ENCODE assay signal across 40 cellular contexts in genomic region chr15:35822153-35822552, GRCh38.
"Had no signal": no experiment of that assay in that cellular context is flagged by ENCODE, and none has a peak within 500 bp of the region (broad histone marks: within the 10 kb centered on the region; RNA-seq: fewer than 3 reads in every experiment).

No MANE protein-coding gene starts in this region.

- H3K27ac Mint-ChIP-seq: activated naive CD4-positive, alpha-beta T cell treated with anti-CD3 and anti-CD28 coated beads for 36 hours; activated naive CD4-positive, alpha-beta T cell treated with anti-CD3 and anti-CD28 coated beads, Interleukin-2, amount 10 ng/mL, durations not matched to agents 7 days and 5 days; activated naive CD4-positive, alpha-beta T cell treated with anti-CD3 and anti-CD28 coated beads, Interleukin-2, amount 50 U/mL, for 24 hours; activated naive CD4-positive, alpha-beta T cell treated with anti-CD3 and anti-CD28 coated beads, Interleukin-2, amount 50 U/mL, for 72 hours; activated naive CD8-positive, alpha-beta T cell; activated naive CD8-positive, alpha-beta T cell treated with anti-CD3 and anti-CD28 coated beads for 36 hours; activated naive CD8-positive, alpha-beta T cell treated with anti-CD3 and anti-CD28 coated beads, Interleukin-2, amount 10 ng/mL, durations not matched to agents 7 days and 5 days; activated naive CD8-positive, alpha-beta T cell treated with anti-CD3 and anti-CD28 coated beads, Interleukin-2, amount 50 U/mL, for 24 hours; activated T-cell treated with anti-CD3 and anti-CD28 coated beads, Interleukin-2, amount 50 U/mL, for 24 hours; activated T-helper 1 cell treated with anti-CD3 and anti-CD28 coated beads, Interleukin-12 subunit alpha, Interleukin-12 subunit beta, Interleukin-2, Interleukin-4 antibody, amounts not matched to agents 30 ng/mL and 10 ng/mL and 1 ng/mL, durations not matched to agents 14 hours and 24 hours and 36 hours; activated T-helper 17 cell treated with anti-CD3 and anti-CD28 coated beads, Interleukin-2, amount 50 U/mL, for 72 hours; activated T-helper 2 cell treated with anti-CD3 and anti-CD28 coated beads, Interferon-gamma antibody, Interleukin-2, Interleukin-4, amounts not matched to agents 10 μg/mL and 5 μg/mL and 100 μg/mL, durations not matched to agents 14 hours and 24 hours and 36 hours; brain had no signal

- H3K4me1 ChIP-seq: ascending aorta, body of pancreas, breast epithelium had no signal

- H3K9me3 ChIP-seq: adrenal gland, ascending aorta, body of pancreas, breast epithelium had no signal

- ATAC-seq: activated naive CD4-positive, alpha-beta T cell treated with anti-CD3 and anti-CD28 coated beads, Interleukin-2, amount 50 U/mL, for 72 hours; activated naive CD8-positive, alpha-beta T cell treated with anti-CD3 and anti-CD28 coated beads, Interleukin-2, amount 50 U/mL, for 24 hours; activated T-cell treated with anti-CD3 and anti-CD28 coated beads, Interleukin-2, amount 50 U/mL, for 4 hours; activated T-helper 17 cell treated with anti-CD3 and anti-CD28 coated beads, Interleukin-2, amount 50 U/mL, for 72 hours; body of pancreas had no signal

- DNase-seq: activated effector memory CD4-positive, alpha-beta T cell treated with anti-CD3 and anti-CD28 coated beads, Interleukin-2, amount 50 U/mL, for 16 hours; activated effector memory CD4-positive, alpha-beta T cell treated with Interleukin-2 at 50 U/mL for 16 hours; activated gamma-delta T cell; activated gamma-delta T cell treated with Interleukin-2 at 50 U/mL for 16 hours; activated naive CD4-positive, alpha-beta T cell; activated naive CD4-positive, alpha-beta T cell treated with anti-CD3 and anti-CD28 coated beads for 36 hours; activated naive CD4-positive, alpha-beta T cell treated with anti-CD3 and anti-CD28 coated beads, Interleukin-2, amount 10 ng/mL, durations not matched to agents 7 days and 5 days; activated naive CD4-positive, alpha-beta T cell treated with anti-CD3 and anti-CD28 coated beads, Interleukin-2, amount 50 U/mL, for 16 hours; activated naive CD4-positive, alpha-beta T cell treated with Interleukin-2 at 50 U/mL for 16 hours; activated naive CD8-positive, alpha-beta T cell treated with anti-CD3 and anti-CD28 coated beads for 36 hours; activated naive CD8-positive, alpha-beta T cell treated with anti-CD3 and anti-CD28 coated beads, Interleukin-2, amount 10 ng/mL, durations not matched to agents 7 days and 5 days; activated naive CD8-positive, alpha-beta T cell treated with anti-CD3 and anti-CD28 coated beads, Interleukin-2, amount 50 U/mL, for 24 hours; activated T-cell treated with anti-CD3 and anti-CD28 coated beads for 4 hours; activated T-cell treated with anti-CD3 and anti-CD28 coated beads, Interleukin-2, amount 50 U/mL, for 1 hour; activated T-cell treated with anti-CD3 and anti-CD28 coated beads, Interleukin-2, amount 50 U/mL, for 24 hours; activated T-cell treated with anti-CD3 and anti-CD28 coated beads, Interleukin-2, amount 50 U/mL, for 4 hours; activated T-cell treated with anti-CD3 and anti-CD28 coated beads, Interleukin-2, amount 50 U/mL, for 48 hours; adrenal gland; amniotic stem cell; amygdala; anterior cingulate cortex; aorta; body of pancreas; brain microvascular endothelial cell; caudate nucleus; central memory CD4-positive, alpha-beta T cell; cerebellar nuclear complex had no signal

- H3K4me3 ChIP-seq: adrenal gland, ascending aorta, body of pancreas, breast epithelium, cardiac muscle cell had no signal

- H3K36me3 Mint-ChIP-seq: activated naive CD4-positive, alpha-beta T cell treated with anti-CD3 and anti-CD28 coated beads, Interleukin-2, amount 10 ng/mL, durations not matched to agents 7 days and 5 days; activated naive CD4-positive, alpha-beta T cell treated with anti-CD3 and anti-CD28 coated beads, Interleukin-2, amount 50 U/mL, for 24 hours; activated naive CD4-positive, alpha-beta T cell treated with anti-CD3 and anti-CD28 coated beads, Interleukin-2, amount 50 U/mL, for 72 hours; activated naive CD8-positive, alpha-beta T cell; activated naive CD8-positive, alpha-beta T cell treated with anti-CD3 and anti-CD28 coated beads for 36 hours; activated naive CD8-positive, alpha-beta T cell treated with anti-CD3 and anti-CD28 coated beads, Interleukin-2, amount 10 ng/mL, durations not matched to agents 7 days and 5 days; brain had no signal

- FAIRE-seq: astrocyte, bronchial epithelial cell had no signal

- H3K4me1 Mint-ChIP-seq: activated naive CD4-positive, alpha-beta T cell treated with anti-CD3 and anti-CD28 coated beads, Interleukin-2, amount 10 ng/mL, durations not matched to agents 7 days and 5 days; activated naive CD4-positive, alpha-beta T cell treated with anti-CD3 and anti-CD28 coated beads, Interleukin-2, amount 50 U/mL, for 24 hours; activated naive CD8-positive, alpha-beta T cell treated with anti-CD3 and anti-CD28 coated beads for 36 hours; activated naive CD8-positive, alpha-beta T cell treated with anti-CD3 and anti-CD28 coated beads, Interleukin-2, amount 10 ng/mL, durations not matched to agents 7 days and 5 days; activated naive CD8-positive, alpha-beta T cell treated with anti-CD3 and anti-CD28 coated beads, Interleukin-2, amount 50 U/mL, for 24 hours; activated T-helper 17 cell treated with anti-CD3 and anti-CD28 coated beads, Interleukin-2, amount 50 U/mL, for 72 hours; brain; central memory CD8-positive, alpha-beta T cell had no signal

- H3K9me3 Mint-ChIP-seq: activated naive CD4-positive, alpha-beta T cell treated with anti-CD3 and anti-CD28 coated beads for 36 hours; activated naive CD4-positive, alpha-beta T cell treated with anti-CD3 and anti-CD28 coated beads, Interleukin-2, amount 10 ng/mL, durations not matched to agents 7 days and 5 days; activated naive CD8-positive, alpha-beta T cell treated with anti-CD3 and anti-CD28 coated beads for 36 hours; activated naive CD8-positive, alpha-beta T cell treated with anti-CD3 and anti-CD28 coated beads, Interleukin-2, amount 10 ng/mL, durations not matched to agents 7 days and 5 days; activated naive CD8-positive, alpha-beta T cell treated with anti-CD3 and anti-CD28 coated beads, Interleukin-2, amount 50 U/mL, for 24 hours; activated T-cell treated with anti-CD3 and anti-CD28 coated beads, Interleukin-2, amount 50 U/mL, for 24 hours; activated T-cell treated with anti-CD3 and anti-CD28 coated beads, Interleukin-2, amount 50 U/mL, for 4 hours; activated T-helper 1 cell treated with anti-CD3 and anti-CD28 coated beads, Interleukin-12 subunit alpha, Interleukin-12 subunit beta, Interleukin-2, Interleukin-4 antibody, amounts not matched to agents 30 ng/mL and 10 ng/mL and 1 ng/mL, durations not matched to agents 14 hours and 24 hours and 36 hours; activated T-helper 17 cell treated with anti-CD3 and anti-CD28 coated beads, Interleukin-2, amount 50 U/mL, for 72 hours; activated T-helper 2 cell treated with anti-CD3 and anti-CD28 coated beads, Interferon-gamma antibody, Interleukin-2, Interleukin-4, amounts not matched to agents 10 μg/mL and 5 μg/mL and 100 μg/mL, durations not matched to agents 14 hours and 24 hours and 36 hours; brain had no signal

- H3K36me3 ChIP-seq: adrenal gland, ascending aorta, brain microvascular endothelial cell, breast epithelium, cardiac muscle cell had no signal

- H3K4me3 Mint-ChIP-seq: activated naive CD4-positive, alpha-beta T cell treated with anti-CD3 and anti-CD28 coated beads for 36 hours; activated naive CD4-positive, alpha-beta T cell treated with anti-CD3 and anti-CD28 coated beads, Interleukin-2, amount 10 ng/mL, durations not matched to agents 7 days and 5 days; activated naive CD4-positive, alpha-beta T cell treated with anti-CD3 and anti-CD28 coated beads, Interleukin-2, amount 50 U/mL, for 24 hours; activated naive CD8-positive, alpha-beta T cell; activated naive CD8-positive, alpha-beta T cell treated with anti-CD3 and anti-CD28 coated beads for 36 hours; activated naive CD8-positive, alpha-beta T cell treated with anti-CD3 and anti-CD28 coated beads, Interleukin-2, amount 10 ng/mL, durations not matched to agents 7 days and 5 days; activated naive CD8-positive, alpha-beta T cell treated with anti-CD3 and anti-CD28 coated beads, Interleukin-2, amount 50 U/mL, for 24 hours; activated T-cell treated with anti-CD3 and anti-CD28 coated beads, Interleukin-2, amount 50 U/mL, for 24 hours; activated T-cell treated with anti-CD3 and anti-CD28 coated beads, Interleukin-2, amount 50 U/mL, for 4 hours; activated T-helper 1 cell treated with anti-CD3 and anti-CD28 coated beads, Interleukin-12 subunit alpha, Interleukin-12 subunit beta, Interleukin-2, Interleukin-4 antibody, amounts not matched to agents 30 ng/mL and 10 ng/mL and 1 ng/mL, durations not matched to agents 14 hours and 24 hours and 36 hours; activated T-helper 17 cell treated with anti-CD3 and anti-CD28 coated beads, Interleukin-2, amount 50 U/mL, for 72 hours; brain; central memory CD8-positive, alpha-beta T cell had no signal

- H3K27me3 ChIP-seq: adrenal gland, ascending aorta, body of pancreas, brain microvascular endothelial cell, breast epithelium, cardiac muscle cell had no signal

- H3K27ac ChIP-seq: adrenal gland, ascending aorta, body of pancreas, brain microvascular endothelial cell, breast epithelium, cardiac muscle cell had no signal

- H3K27me3 Mint-ChIP-seq: activated naive CD4-positive, alpha-beta T cell treated with anti-CD3 and anti-CD28 coated beads, Interleukin-2, amount 10 ng/mL, durations not matched to agents 7 days and 5 days; activated naive CD4-positive, alpha-beta T cell treated with anti-CD3 and anti-CD28 coated beads, Interleukin-2, amount 50 U/mL, for 24 hours; activated naive CD8-positive, alpha-beta T cell treated with anti-CD3 and anti-CD28 coated beads for 36 hours; activated naive CD8-positive, alpha-beta T cell treated with anti-CD3 and anti-CD28 coated beads, Interleukin-2, amount 10 ng/mL, durations not matched to agents 7 days and 5 days; activated naive CD8-positive, alpha-beta T cell treated with anti-CD3 and anti-CD28 coated beads, Interleukin-2, amount 50 U/mL, for 24 hours; activated T-cell treated with anti-CD3 and anti-CD28 coated beads, Interleukin-2, amount 50 U/mL, for 24 hours; activated T-helper 17 cell treated with anti-CD3 and anti-CD28 coated beads, Interleukin-2, amount 50 U/mL, for 72 hours; brain; central memory CD8-positive, alpha-beta T cell had no signal
